Comparison of ENCODE assay signal across 9 cellular contexts in the genomic region with DNA sequence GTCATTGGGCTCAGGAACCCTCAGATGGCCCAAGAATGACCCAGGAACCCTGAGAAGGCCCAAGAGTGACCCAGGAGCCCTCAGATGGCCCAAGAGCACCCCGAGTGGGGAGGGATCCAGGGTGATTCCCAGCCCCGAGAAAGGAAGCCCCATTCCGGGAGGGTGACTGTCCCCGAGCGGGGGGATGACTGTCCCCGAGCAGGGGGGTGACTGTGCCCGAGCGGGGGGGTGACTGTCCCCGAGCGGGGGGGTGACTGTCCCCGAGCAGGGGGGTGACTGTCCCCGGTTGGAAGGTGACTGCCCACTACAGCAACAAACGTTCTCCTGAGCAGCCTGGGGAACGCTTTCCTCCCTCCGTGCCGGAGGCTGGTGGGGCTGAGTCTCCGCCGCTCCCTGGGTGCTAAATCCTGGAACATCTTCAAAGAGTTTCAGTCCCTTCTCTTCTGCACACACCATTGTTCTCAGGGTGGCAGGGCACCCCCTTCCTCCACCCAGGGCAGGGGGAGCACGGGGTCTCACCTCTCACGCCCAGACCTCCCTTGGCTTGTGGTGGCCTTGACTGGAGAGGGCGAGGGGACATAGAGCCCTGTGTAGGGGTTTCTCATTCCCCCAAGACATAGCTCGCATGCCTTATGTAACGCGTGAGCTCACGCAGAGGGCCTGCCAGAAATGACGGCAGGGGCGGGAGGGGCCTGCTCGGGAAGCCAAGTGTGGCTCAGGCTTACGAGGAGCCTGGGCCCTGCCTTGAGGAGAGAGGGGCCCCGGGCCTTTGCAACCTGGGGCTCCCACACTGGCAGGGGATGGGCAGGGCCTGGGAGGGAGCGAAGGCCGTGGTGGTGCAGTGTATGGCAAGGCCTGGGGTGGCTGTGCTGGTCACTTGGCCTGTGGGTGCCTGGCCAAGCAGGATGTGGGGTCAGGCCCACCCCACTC. TPM values are rescaled to one million over a fixed set of nuclear protein-coding genes. Genes with fewer than 3 reads are reported as not detected.
DNase-seq lines count a peak whose midpoint lies in the region; ATAC-seq, FAIRE-seq and TF ChIP-seq lines count a peak whose summit lies in the region.
"Had no signal": no experiment of that assay in that cellular context is flagged by ENCODE, and none has a peak within 500 bp of the region (broad histone marks: within the 10 kb centered on the region; RNA-seq: fewer than 3 reads in every experiment).

No MANE protein-coding gene starts in this region.

- H3K27me3 ChIP-seq in cardiac muscle cell = no peaks in the 10 kb centered on the region
- no peaks in the 10 kb centered on the region for H3K27me3 ChIP-seq in pancreas

- TF ChIP-seq CTCF in cardiac muscle cell (IDR thresholded peaks at IDR 0.05; ENCODE audit: low read depth, low read length) = no peak
- no peak for TF ChIP-seq CTCF in pancreas (IDR thresholded peaks at IDR 0.05)

- peaks cover 33% of the 10 kb centered on the region for H3K4me1 ChIP-seq in cardiac muscle cell (ENCODE audit: low read depth)
- H3K4me1 ChIP-seq in pancreas = peaks cover 9 to 18% (median 14%) of the 10 kb centered on the region in 3 donors

- WGBS in pancreas, 2 donors = 75 to 78% methylated on average over 25 to 32 of the region's 32 CpGs

- no peaks in the 10 kb centered on the region for H3K9me3 ChIP-seq in cardiac muscle cell (ENCODE audit: low read depth)
- no peaks in the 10 kb centered on the region for H3K9me3 ChIP-seq in pancreas

- H3K36me3 ChIP-seq in cardiac muscle cell = no peaks in the 10 kb centered on the region
- no peaks in the 10 kb centered on the region for H3K36me3 ChIP-seq in pancreas

- intact Hi-C loops in pancreas (cut with DNase I) = no loop called here

- DNase-seq in AG08395 (ENCODE audit: low spot score) (peak; percentile 79), anterior cingulate cortex (lab: John Stamatoyannopoulos, UW) (peak in 49 of 58 donors; percentile 19 to 85 (median 55)), cardiac muscle cell (ENCODE audit: low read depth in 1 of 2, low spot score in 1 of 2) (peak in 1 of 2 donors; percentile 92), pancreas (peak in 5 of 6 donors; percentile 28 to 74 (median 55)), COLO829 (ENCODE audit: low spot score) (no peak), DMS53 treated with DMSO at 0.1 percent for 48 hours (lab: John Stamatoyannopoulos, UW; ENCODE audit: unreplicated experiment) (no peak)
- DNase-seq in central memory CD4-positive, alpha-beta T cell = no peak
- no peak for DNase-seq in activated CD4-positive, alpha-beta T cell treated with anti-CD3 and anti-CD28 coated beads, Interleukin-2, amount 50 U/mL, for 48 hours
- DNase-seq: CD4-positive, CD25-positive, alpha-beta regulatory T cell had no signal

- no peak for FAIRE-seq in pancreas (lab: Jason Lieb, UNC)

- H3K27ac ChIP-seq in cardiac muscle cell (peak overlapping the region; percentile 96), pancreas (peak overlapping the region; percentile 72 to 86 (median 78))

- ATAC-seq in pancreas = peak in 2 of 4 donors; percentile 4 to 28

- H3K4me3 ChIP-seq in cardiac muscle cell (no peak overlapping the region), pancreas (no peak overlapping the region)

RNA-seq across cellular contexts. Expression of a gene that starts 14.3 kb away (rescaled TPM):
- total RNA-seq in cardiac muscle cell = 25.2 and 31.9 TPM in 2 replicates
- polyA plus RNA-seq in cardiac muscle cell = 2.7 and 5.2 TPM in 2 replicates
- total RNA-seq in pancreas = 10 to 100 TPM; 11.0 to 27.9 (median 16.2) TPM
- 10 to 100 TPM in 1 of 2 donors, 1 to 10 TPM in 1; 8.6 to 12.1 TPM for polyA plus RNA-seq in pancreas

RNA-seq across cellular contexts. Expression of a gene that starts 19.3 kb away (rescaled TPM):
- total RNA-seq in cardiac muscle cell (109 and 130 TPM in 2 replicates), pancreas (10 to 100 TPM; 17.2 to 35.9 (median 22.3) TPM)
- polyA plus RNA-seq in cardiac muscle cell (188 and 219 TPM in 2 replicates), pancreas (10 to 100 TPM; 56.1 to 75.6 TPM)

Comparison
In these comparisons a context has a peak if more than half of its experiments do, and no peak if none do; other contexts are left out.
1. DNase-seq: peak in AG08395 (single experiment), anterior cingulate cortex (49 of 58) and pancreas (5 of 6); none in central memory CD4-positive, alpha-beta T cell (single experiment), activated CD4-positive, alpha-beta T cell treated with anti-CD3 and anti-CD28 coated beads, Interleukin-2, amount 50 U/mL, for 48 hours (0 of 2), COLO829 (single experiment) and DMS53 treated with DMSO at 0.1 percent for 48 hours (single experiment).